In the genomic region with DNA sequence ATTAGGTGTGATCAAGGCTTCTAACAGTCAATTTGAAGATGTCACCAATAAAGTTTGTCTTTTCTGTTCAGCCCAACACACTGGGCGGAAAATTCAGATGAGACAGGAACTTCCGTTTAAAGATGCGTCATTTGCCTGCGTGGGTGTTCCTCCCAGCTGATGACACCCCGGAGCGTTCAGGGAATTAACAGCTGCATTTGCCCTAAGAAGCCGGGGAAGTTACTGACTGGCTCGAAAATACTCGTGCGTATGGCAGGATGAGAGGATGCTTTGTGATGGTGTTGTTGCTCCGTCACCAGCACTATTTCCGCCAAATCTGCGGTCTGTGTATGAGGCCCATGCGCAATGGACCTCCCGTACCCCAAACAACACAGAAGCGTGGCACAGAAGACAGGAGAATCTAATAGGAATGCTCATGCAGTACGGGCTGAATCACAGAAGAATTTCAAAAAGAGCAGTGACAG, we compare ENCODE assay signal across 12 cellular contexts. TPM values are rescaled to one million over a fixed set of nuclear protein-coding genes. Genes with fewer than 3 reads are reported as not detected.
DNase-seq lines count a peak whose midpoint lies in the region; ATAC-seq and TF ChIP-seq lines count a peak whose summit lies in the region.
"Had no signal": no experiment of that assay in that cellular context is flagged by ENCODE, and none has a peak within 500 bp of the region (broad histone marks: within the 10 kb centered on the region; RNA-seq: fewer than 3 reads in every experiment).

No MANE protein-coding gene starts in this region.

- H4K20me1 ChIP-seq in IMR-90 (ENCODE audit: insufficient read depth, low read length): no peaks in the 10 kb centered on the region

- H3K4ac ChIP-seq in IMR-90 (ENCODE audit: low read depth, low read length): no peak overlapping the region

- dilution Hi-C loops in IMR-90 (cut with HindIII; ENCODE audit: low sequenced_read_pairs, unreplicated experiment): no loop called here

- H3K79me1 ChIP-seq in IMR-90 (ENCODE audit: low read depth in 1 of 2, low read length in 2 of 2): no peaks in the 10 kb centered on the region

- no peak overlapping the region for H3K4me2 ChIP-seq in IMR-90 (ENCODE audit: low read depth, low read length)

- CTCF ChIA-PET in IMR-90 (lab: Yijun Ruan, JAX): interaction anchor here (1.2 kb wide), 1 partner anchor 10 kb away, joined by 3 read pairs; no protein-coding TSS in a partner anchor

- no peak overlapping the region for H2AK5ac ChIP-seq in IMR-90 (ENCODE audit: low read depth, low read length)

- H2BK15ac ChIP-seq in IMR-90 (ENCODE audit: low read depth, low read length): no peak overlapping the region

- no peaks in the 10 kb centered on the region for H3K4me1 ChIP-seq in IMR-90 (ENCODE audit: control insufficient read depth, insufficient read depth, low read length)

- H3K23ac ChIP-seq in IMR-90 (ENCODE audit: low read depth, low read length): no peak overlapping the region

- no peak for ATAC-seq in IMR-90 (ENCODE audit: low read depth)
- no peak for ATAC-seq in HG03354 (IDR thresholded peaks at IDR 0.05; ENCODE audit: poor library complexity, severe bottlenecking, unreplicated experiment)
- no peak for ATAC-seq in HG03097 (IDR thresholded peaks at IDR 0.05; ENCODE audit: low FRiP score, unreplicated experiment)

- no peak overlapping the region for H4K91ac ChIP-seq in IMR-90 (ENCODE audit: insufficient read depth, low read depth, low read length)

- no peak overlapping the region for H2BK20ac ChIP-seq in IMR-90 (ENCODE audit: low read depth, low read length)

- H4K5ac ChIP-seq in IMR-90 (ENCODE audit: low read depth, low read length): no peak overlapping the region

- WGBS in IMR-90 (ENCODE audit: extremely low coverage in 2 of 2, insufficient read length in 1 of 2), 2 experiments: 86% methylated on average over 5 of the region's 17 CpGs; no CpG with 5 or more reads in 1 of the 2 experiments

- no peak overlapping the region for H3K14ac ChIP-seq in IMR-90 (replicated peaks; ENCODE audit: low read depth, low read length)

- H4K8ac ChIP-seq in IMR-90 (ENCODE audit: low read depth in 2 of 2, low read length in 2 of 2): no peak overlapping the region

- TF ChIP-seq CTCF in IMR-90 (conservative IDR thresholded peaks at IDR 0.05; ENCODE audit: low read depth, low read length): no peak

- H3K27ac ChIP-seq in IMR-90 (ENCODE audit: insufficient read depth, low read length): no peak overlapping the region
- peak overlapping the region; percentile 82 for H3K27ac ChIP-seq in layer of hippocampus (ENCODE audit: low read depth, low read length)
- H3K27ac ChIP-seq: lower lobe of right lung had no signal

- no peak overlapping the region for H2AFZ ChIP-seq in IMR-90 (replicated peaks; ENCODE audit: low read length, poor library complexity)

- in situ Hi-C loops in IMR-90 (cut with MboI; ENCODE audit: low sequenced_read_pairs): no loop called here

- no peak overlapping the region for H3K9ac ChIP-seq in IMR-90 (ENCODE audit: low read depth, low read length)

- no peak overlapping the region for H3K56ac ChIP-seq in IMR-90 (ENCODE audit: extremely low read depth, insufficient read depth, low read length)

- H3K27me3 ChIP-seq in IMR-90 (ENCODE audit: control insufficient read depth, insufficient read depth, low read length) (peaks cover 26% of the 10 kb centered on the region), layer of hippocampus (ENCODE audit: control insufficient read depth, insufficient read depth, low read length) (no peaks in the 10 kb centered on the region)

- no peaks in the 10 kb centered on the region for H3K36me3 ChIP-seq in IMR-90 (ENCODE audit: control insufficient read depth, insufficient read depth, low read length)
- H3K36me3 ChIP-seq: lower lobe of right lung had no signal

- TF ChIP-seq POLR2A in IMR-90 (IDR thresholded peaks at IDR 0.05; ENCODE audit: low read depth, low read length): no peak

- BruUV-seq in IMR-90 (replicated peaks; lab: Mats Ljungman, UMichigan): no TSS peak

- H2BK120ac ChIP-seq in IMR-90 (ENCODE audit: low read depth, low read length): no peak overlapping the region

- H2AK9ac ChIP-seq in IMR-90 (replicated peaks; ENCODE audit: low read depth, low read length, poor library complexity): no peak overlapping the region

- intact Hi-C loops in IMR-90 (cut with micrococcal nuclease): no loop called here

- no peak overlapping the region for H2BK5ac ChIP-seq in IMR-90 (ENCODE audit: low read depth, low read length, poor library complexity, severe bottlenecking)

- no peaks in the 10 kb centered on the region for H3K9me1 ChIP-seq in IMR-90 (ENCODE audit: insufficient read depth, low read length)

- no peak for TF ChIP-seq RAD21 in IMR-90 (IDR thresholded peaks at IDR 0.05; ENCODE audit: low read length)

- no peak overlapping the region for H3K18ac ChIP-seq in IMR-90 (ENCODE audit: low read depth, low read length)

- no peak overlapping the region for H3K4me3 ChIP-seq in IMR-90 (ENCODE audit: insufficient read depth, low read depth, low read length)
- H3K4me3 ChIP-seq: lower lobe of right lung had no signal

- no peaks in the 10 kb centered on the region for H3K9me3 ChIP-seq in IMR-90 (ENCODE audit: control insufficient read depth, insufficient read depth, low read length)
- H3K9me3 ChIP-seq: lower lobe of right lung had no signal

- DNase-seq in AG08395 (ENCODE audit: low spot score) (peak; percentile 47), IMR-90 (peak; percentile 49), amniotic epithelial cell (ENCODE audit: low read depth) (peak; percentile 5), DMS53 (lab: John Stamatoyannopoulos, UW) (no peak)
- DNase-seq in activated CD8-positive, alpha-beta memory T cell treated with anti-CD3 and anti-CD28 coated beads, Interleukin-2, amount 50 U/mL, for 4 hours: no peak
- DNase-seq: activated T-cell treated with anti-CD3 and anti-CD28 coated beads, Interleukin-2, amount 50 U/mL, for 24 hours; SHP77 treated with DMSO at 0.1 percent for 48 hours; stimulated activated CD4-positive, alpha-beta T cell treated with anti-CD3 and anti-CD28 coated beads, Interleukin-1b, Interleukin-23, amount 100 ng/mL, for 48 hours had no signal

- POLR2A ChIA-PET in IMR-90 (lab: Charles Lee; ENCODE audit: unreplicated experiment): no interaction called here

TF ChIP-seq in IMR-90, 13 proteins besides CTCF, POLR2A, EP300 and RAD21:
- TF ChIP-seq RCOR1 (IDR thresholded peaks at IDR 0.05; ENCODE audit: insufficient replicate concordance, low read length): no peak
- no peak for TF ChIP-seq CHD1 (IDR thresholded peaks at IDR 0.05; ENCODE audit: low read depth, low read length)
- no peak for TF ChIP-seq BHLHE40 (IDR thresholded peaks at IDR 0.05; ENCODE audit: low read depth, low read length)
- no peak for TF ChIP-seq RFX5 (IDR thresholded peaks at IDR 0.05; ENCODE audit: low read depth, low read length)
- TF ChIP-seq, protein P1, sequence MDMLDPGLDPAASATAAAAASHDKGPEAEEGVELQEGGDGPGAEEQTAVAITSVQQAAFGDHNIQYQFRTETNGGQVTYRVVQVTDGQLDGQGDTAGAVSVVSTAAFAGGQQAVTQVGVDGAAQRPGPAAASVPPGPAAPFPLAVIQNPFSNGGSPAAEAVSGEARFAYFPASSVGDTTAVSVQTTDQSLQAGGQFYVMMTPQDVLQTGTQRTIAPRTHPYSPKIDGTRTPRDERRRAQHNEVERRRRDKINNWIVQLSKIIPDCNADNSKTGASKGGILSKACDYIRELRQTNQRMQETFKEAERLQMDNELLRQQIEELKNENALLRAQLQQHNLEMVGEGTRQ (IDR thresholded peaks at IDR 0.05; ENCODE audit: low read depth, low read length): no peak
- no peak for TF ChIP-seq MXI1 (IDR thresholded peaks at IDR 0.05; ENCODE audit: borderline replicate concordance, low read depth, low read length)
- no peak for TF ChIP-seq SMC3 (IDR thresholded peaks at IDR 0.05; ENCODE audit: low read depth, low read length)
- TF ChIP-seq MAZ (IDR thresholded peaks at IDR 0.05; ENCODE audit: borderline replicate concordance, low read depth, low read length): no peak
- no peak for TF ChIP-seq NFE2L2 (IDR thresholded peaks at IDR 0.05; ENCODE audit: low read depth, low read length)

RNA-seq across cellular contexts. Expression of a gene that starts 11.9 kb away (rescaled TPM):
- total RNA-seq in IMR-90 (2012; rRNA removed): not detected in 2 replicates
- not detected in 2 replicates for polyA plus RNA-seq in IMR-90 (2012; rRNA removed)
- not detected in 2 replicates for polyA plus RNA-seq in IMR-90 (2012; cell fraction: cytosol; rRNA removed)
- polyA plus RNA-seq in IMR-90 (2012; cell fraction: nucleus; rRNA removed; ENCODE audit: low replicate concordance): not detected in 2 replicates
- total RNA-seq: lower lobe of right lung had no signal

RNA-seq across cellular contexts. Expression of a gene that starts 12.6 kb away (rescaled TPM):
- total RNA-seq in IMR-90 (2012; rRNA removed): under 0.01 TPM in 1 of 2 replicates, not detected in the other
- polyA plus RNA-seq in IMR-90 (2012; rRNA removed): 0.21 and 0.26 TPM in 2 replicates
- 0.05 and 0.24 TPM in 2 replicates for polyA plus RNA-seq in IMR-90 (2012; cell fraction: cytosol; rRNA removed)
- 0.38 and 0.65 TPM in 2 replicates for polyA plus RNA-seq in IMR-90 (2012; cell fraction: nucleus; rRNA removed; ENCODE audit: low replicate concordance)

Comparison
In these comparisons a context has a peak if more than half of its experiments do, and no peak if none do; other contexts are left out.
1. DNase-seq: peak in AG08395 (single experiment), IMR-90 (single experiment) and amniotic epithelial cell (single experiment); none in activated CD8-positive, alpha-beta memory T cell treated with anti-CD3 and anti-CD28 coated beads, Interleukin-2, amount 50 U/mL, for 4 hours (single experiment) and DMS53 (single experiment).